1 cellular context compared by ENCODE assay signal in the genomic region with DNA sequence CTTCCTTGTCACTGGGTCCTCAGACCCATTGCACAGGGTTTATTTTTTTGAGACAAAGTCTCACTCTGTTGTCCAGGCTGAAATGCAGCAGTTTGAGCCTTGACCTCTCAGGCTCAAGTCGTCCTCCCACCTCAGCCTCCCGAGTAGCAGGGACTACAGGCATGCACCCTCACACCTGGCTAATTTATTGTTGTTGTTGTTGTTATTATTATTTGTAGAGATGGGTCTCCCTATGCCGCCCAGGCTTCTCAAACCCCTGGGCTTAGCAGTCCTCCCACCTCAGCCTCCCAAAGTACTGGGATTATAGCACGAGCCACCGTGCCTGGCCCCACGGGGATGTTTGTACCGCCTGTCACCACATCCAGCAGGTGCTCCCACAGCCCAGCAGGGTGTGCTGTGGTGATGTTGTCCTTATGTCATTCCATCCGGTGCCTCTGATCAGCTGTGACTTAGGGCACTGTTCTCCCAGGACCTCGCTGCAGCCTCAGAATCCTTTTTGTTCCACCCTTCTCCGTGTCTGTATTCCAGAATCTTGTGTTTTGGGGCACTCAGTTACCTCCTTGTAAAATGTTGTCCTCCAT.
TF ChIP-seq lines count a peak whose summit lies in the region.

No MANE protein-coding gene starts in this region.

TF ChIP-seq in H1, 55 proteins besides CTCF, POLR2A, EP300 and RAD21 (continued from another document):
- TF ChIP-seq, protein P1, sequence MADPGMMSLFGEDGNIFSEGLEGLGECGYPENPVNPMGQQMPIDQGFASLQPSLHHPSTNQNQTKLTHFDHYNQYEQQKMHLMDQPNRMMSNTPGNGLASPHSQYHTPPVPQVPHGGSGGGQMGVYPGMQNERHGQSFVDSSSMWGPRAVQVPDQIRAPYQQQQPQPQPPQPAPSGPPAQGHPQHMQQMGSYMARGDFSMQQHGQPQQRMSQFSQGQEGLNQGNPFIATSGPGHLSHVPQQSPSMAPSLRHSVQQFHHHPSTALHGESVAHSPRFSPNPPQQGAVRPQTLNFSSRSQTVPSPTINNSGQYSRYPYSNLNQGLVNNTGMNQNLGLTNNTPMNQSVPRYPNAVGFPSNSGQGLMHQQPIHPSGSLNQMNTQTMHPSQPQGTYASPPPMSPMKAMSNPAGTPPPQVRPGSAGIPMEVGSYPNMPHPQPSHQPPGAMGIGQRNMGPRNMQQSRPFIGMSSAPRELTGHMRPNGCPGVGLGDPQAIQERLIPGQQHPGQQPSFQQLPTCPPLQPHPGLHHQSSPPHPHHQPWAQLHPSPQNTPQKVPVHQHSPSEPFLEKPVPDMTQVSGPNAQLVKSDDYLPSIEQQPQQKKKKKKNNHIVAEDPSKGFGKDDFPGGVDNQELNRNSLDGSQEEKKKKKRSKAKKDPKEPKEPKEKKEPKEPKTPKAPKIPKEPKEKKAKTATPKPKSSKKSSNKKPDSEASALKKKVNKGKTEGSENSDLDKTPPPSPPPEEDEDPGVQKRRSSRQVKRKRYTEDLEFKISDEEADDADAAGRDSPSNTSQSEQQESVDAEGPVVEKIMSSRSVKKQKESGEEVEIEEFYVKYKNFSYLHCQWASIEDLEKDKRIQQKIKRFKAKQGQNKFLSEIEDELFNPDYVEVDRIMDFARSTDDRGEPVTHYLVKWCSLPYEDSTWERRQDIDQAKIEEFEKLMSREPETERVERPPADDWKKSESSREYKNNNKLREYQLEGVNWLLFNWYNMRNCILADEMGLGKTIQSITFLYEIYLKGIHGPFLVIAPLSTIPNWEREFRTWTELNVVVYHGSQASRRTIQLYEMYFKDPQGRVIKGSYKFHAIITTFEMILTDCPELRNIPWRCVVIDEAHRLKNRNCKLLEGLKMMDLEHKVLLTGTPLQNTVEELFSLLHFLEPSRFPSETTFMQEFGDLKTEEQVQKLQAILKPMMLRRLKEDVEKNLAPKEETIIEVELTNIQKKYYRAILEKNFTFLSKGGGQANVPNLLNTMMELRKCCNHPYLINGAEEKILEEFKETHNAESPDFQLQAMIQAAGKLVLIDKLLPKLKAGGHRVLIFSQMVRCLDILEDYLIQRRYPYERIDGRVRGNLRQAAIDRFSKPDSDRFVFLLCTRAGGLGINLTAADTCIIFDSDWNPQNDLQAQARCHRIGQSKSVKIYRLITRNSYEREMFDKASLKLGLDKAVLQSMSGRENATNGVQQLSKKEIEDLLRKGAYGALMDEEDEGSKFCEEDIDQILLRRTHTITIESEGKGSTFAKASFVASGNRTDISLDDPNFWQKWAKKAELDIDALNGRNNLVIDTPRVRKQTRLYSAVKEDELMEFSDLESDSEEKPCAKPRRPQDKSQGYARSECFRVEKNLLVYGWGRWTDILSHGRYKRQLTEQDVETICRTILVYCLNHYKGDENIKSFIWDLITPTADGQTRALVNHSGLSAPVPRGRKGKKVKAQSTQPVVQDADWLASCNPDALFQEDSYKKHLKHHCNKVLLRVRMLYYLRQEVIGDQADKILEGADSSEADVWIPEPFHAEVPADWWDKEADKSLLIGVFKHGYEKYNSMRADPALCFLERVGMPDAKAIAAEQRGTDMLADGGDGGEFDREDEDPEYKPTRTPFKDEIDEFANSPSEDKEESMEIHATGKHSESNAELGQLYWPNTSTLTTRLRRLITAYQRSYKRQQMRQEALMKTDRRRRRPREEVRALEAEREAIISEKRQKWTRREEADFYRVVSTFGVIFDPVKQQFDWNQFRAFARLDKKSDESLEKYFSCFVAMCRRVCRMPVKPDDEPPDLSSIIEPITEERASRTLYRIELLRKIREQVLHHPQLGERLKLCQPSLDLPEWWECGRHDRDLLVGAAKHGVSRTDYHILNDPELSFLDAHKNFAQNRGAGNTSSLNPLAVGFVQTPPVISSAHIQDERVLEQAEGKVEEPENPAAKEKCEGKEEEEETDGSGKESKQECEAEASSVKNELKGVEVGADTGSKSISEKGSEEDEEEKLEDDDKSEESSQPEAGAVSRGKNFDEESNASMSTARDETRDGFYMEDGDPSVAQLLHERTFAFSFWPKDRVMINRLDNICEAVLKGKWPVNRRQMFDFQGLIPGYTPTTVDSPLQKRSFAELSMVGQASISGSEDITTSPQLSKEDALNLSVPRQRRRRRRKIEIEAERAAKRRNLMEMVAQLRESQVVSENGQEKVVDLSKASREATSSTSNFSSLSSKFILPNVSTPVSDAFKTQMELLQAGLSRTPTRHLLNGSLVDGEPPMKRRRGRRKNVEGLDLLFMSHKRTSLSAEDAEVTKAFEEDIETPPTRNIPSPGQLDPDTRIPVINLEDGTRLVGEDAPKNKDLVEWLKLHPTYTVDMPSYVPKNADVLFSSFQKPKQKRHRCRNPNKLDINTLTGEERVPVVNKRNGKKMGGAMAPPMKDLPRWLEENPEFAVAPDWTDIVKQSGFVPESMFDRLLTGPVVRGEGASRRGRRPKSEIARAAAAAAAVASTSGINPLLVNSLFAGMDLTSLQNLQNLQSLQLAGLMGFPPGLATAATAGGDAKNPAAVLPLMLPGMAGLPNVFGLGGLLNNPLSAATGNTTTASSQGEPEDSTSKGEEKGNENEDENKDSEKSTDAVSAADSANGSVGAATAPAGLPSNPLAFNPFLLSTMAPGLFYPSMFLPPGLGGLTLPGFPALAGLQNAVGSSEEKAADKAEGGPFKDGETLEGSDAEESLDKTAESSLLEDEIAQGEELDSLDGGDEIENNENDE (IDR thresholded peaks at IDR 0.05; ENCODE audit: insufficient replicate concordance, low read length), result no peak
- no peak for TF ChIP-seq NRF1 (IDR thresholded peaks at IDR 0.05; ENCODE audit: low read depth, low read length)
